In genomic region chr20:46282669-46283068, GRCh38 we compare ENCODE assay signal across 22 cellular contexts. TPM values are rescaled to one million over a fixed set of nuclear protein-coding genes. Genes with fewer than 3 reads are reported as not detected.
"Had no signal": no experiment of that assay in that cellular context is flagged by ENCODE, and none has a peak within 500 bp of the region (broad histone marks: within the 10 kb centered on the region; RNA-seq: fewer than 3 reads in every experiment).

No MANE protein-coding gene starts in this region.

- H3K4me1 ChIP-seq: body of pancreas, esophagus squamous epithelium, gastrocnemius medialis, pancreas, vagina had no signal

- H3K36me3 ChIP-seq: cardiac muscle cell, esophagus squamous epithelium, gastrocnemius medialis, pancreas, thoracic aorta, vagina had no signal

- H3K27me3 ChIP-seq: cardiac muscle cell, pancreas, vagina had no signal

- H3K4me3 ChIP-seq: body of pancreas, cardiac muscle cell, esophagus squamous epithelium, gastrocnemius medialis, pancreas, smooth muscle cell, thoracic aorta, vagina had no signal

- DNase-seq: activated CD4-positive, alpha-beta T cell treated with anti-CD3 and anti-CD28 coated beads, Interleukin-2, amount 10 ng/mL, durations not matched to agents 7 days and 5 days; activated CD4-positive, CD25-positive, alpha-beta regulatory T cell treated with anti-CD3 and anti-CD28 coated beads, Interleukin-2, amount 50 U/mL, for 72 hours; activated CD8-positive, alpha-beta memory T cell treated with anti-CD3 and anti-CD28 coated beads, Interleukin-2, amount 10 ng/mL, durations not matched to agents 7 days and 5 days; activated CD8-positive, alpha-beta T cell treated with anti-CD3 and anti-CD28 coated beads for 36 hours; activated gamma-delta T cell; activated T-cell treated with anti-CD3 and anti-CD28 coated beads for 4 hours; anterior cingulate cortex; body of pancreas; cortex of kidney; endodermal cell; esophagus squamous epithelium; gastrocnemius medialis; left colon; stimulated activated CD4-positive, alpha-beta T cell treated with anti-CD3 and anti-CD28 coated beads, Interleukin-4, amount 100 ng/mL, for 1 hour; stimulated activated naive CD4-positive, alpha-beta T cell had no signal

- H3K27ac ChIP-seq: body of pancreas, cardiac muscle cell, esophagus squamous epithelium, gastrocnemius medialis, pancreas, thoracic aorta, vagina had no signal

- H3K9me3 ChIP-seq: body of pancreas, esophagus squamous epithelium, gastrocnemius medialis, pancreas, thoracic aorta, vagina had no signal

RNA-seq across cellular contexts. Expression of gene CDH22, which starts 25.6 kb away (rescaled TPM):
- total RNA-seq: activated CD4-positive, alpha-beta T cell treated with anti-CD3 and anti-CD28 coated beads, Interleukin-2, amount 10 ng/mL, durations not matched to agents 7 days and 5 days; activated CD8-positive, alpha-beta memory T cell treated with anti-CD3 and anti-CD28 coated beads, Interleukin-2, amount 10 ng/mL, durations not matched to agents 7 days and 5 days; activated CD8-positive, alpha-beta T cell treated with anti-CD3 and anti-CD28 coated beads for 36 hours; cardiac muscle cell; natural killer cell treated with Interleukin-12 subunit alpha and Interleukin-12 subunit beta and Interleukin-15 and Interleukin-18, amount 100 ng/mL, for 72 hours; pulmonary artery endothelial cell; smooth muscle cell; thoracic aorta had no signal
